18 cellular contexts compared by ENCODE assay signal in genomic region chr5:42547894-42548293, GRCh38.
"Had no signal": no experiment of that assay in that cellular context is flagged by ENCODE, and none has a peak within 500 bp of the region (broad histone marks: within the 10 kb centered on the region; RNA-seq: fewer than 3 reads in every experiment).

No MANE protein-coding gene starts in this region.

- H3K9me3 ChIP-seq: lower lobe of right lung, pancreas, prostate gland, tibial artery, upper lobe of left lung, uterus had no signal

- H3K27me3 ChIP-seq: pancreas, tibial artery, upper lobe of left lung, uterus had no signal

- H3K36me3 ChIP-seq: lower lobe of right lung, pancreas, prostate gland, tibial artery, upper lobe of left lung, uterus had no signal

- ATAC-seq: left colon; lower lobe of right lung; stimulated activated effector memory CD8-positive, alpha-beta T cell treated with anti-CD3 and anti-CD28 coated beads, Interleukin-12 subunit alpha, Interleukin-12 subunit beta, amount 100 ng/mL, for 72 hours; stimulated activated naive CD8-positive, alpha-beta T cell treated with anti-CD3 and anti-CD28 coated beads, Interleukin-15, Interleukin-2, amounts not matched to agents 100 U/mL and 50 U/mL, for 24 hours had no signal

- H3K27ac ChIP-seq: coronary artery, lower lobe of right lung, pancreas, prostate gland, tibial artery, upper lobe of left lung had no signal

- H3K4me1 ChIP-seq: lower lobe of right lung, prostate gland, uterus had no signal

- DNase-seq: central memory CD4-positive, alpha-beta T cell; effector CD4-positive, alpha-beta T cell; glutamatergic neuron; immature natural killer cell; left colon; lower lobe of right lung; midbrain; occipital lobe; pancreas; stimulated activated CD4-positive, alpha-beta T cell treated with anti-CD3 and anti-CD28 coated beads, Interleukin-4, amount 100 ng/mL, for 1 hour; stimulated activated CD8-positive, alpha-beta memory T cell treated with anti-CD3 and anti-CD28 coated beads, Interleukin-4, amount 100 ng/mL, for 48 hours; stimulated activated naive CD8-positive, alpha-beta T cell treated with anti-CD3 and anti-CD28 coated beads, Interleukin-15, Interleukin-2, amounts not matched to agents 100 U/mL and 50 U/mL, for 24 hours; tibial artery; upper lobe of left lung; uterus had no signal

- H3K4me3 ChIP-seq: coronary artery, lower lobe of right lung, pancreas, prostate gland, tibial artery, upper lobe of left lung, uterus had no signal
